ENCODE assay signal across 8 cellular contexts in the genomic region with DNA sequence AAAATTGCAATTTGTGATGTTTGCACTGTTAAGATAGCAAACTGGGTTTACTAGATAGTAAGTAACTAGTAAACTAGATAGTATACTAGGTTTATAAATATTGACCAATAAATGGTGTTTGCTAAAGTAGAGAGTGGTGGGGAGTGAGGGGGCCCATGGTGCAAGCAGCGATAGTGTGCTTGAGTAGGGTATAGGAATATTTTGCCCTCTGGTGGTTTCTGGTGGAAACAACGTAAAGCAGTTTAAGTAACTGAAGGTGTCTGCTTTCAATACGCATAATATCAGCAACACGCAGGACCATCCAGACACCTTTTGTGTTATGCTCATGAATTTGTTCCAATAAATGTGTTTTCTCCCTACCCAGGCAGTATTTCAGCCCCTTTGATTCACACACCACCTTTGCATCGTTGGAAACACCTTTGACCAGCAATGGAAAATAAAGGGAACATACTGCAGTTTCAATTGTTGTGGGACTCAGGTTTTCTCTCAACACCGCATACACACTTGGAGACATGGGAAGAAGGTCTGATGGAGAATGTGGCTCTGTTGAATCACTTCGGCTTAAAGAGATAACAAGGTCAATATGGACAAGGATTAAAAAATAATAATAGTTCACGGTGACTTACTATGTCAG. TPM values are rescaled to one million over a fixed set of nuclear protein-coding genes. Genes with fewer than 3 reads are reported as not detected.
DNase-seq lines count a peak whose midpoint lies in the region; ATAC-seq and TF ChIP-seq lines count a peak whose summit lies in the region.

No MANE protein-coding gene starts in this region.

- H3K4me3 ChIP-seq in smooth muscle cell, result no peak overlapping the region

- H3K9ac ChIP-seq in smooth muscle cell (ENCODE audit: low read depth), result no peak overlapping the region

- H3K9me3 Mint-ChIP-seq in activated T-helper 2 cell treated with anti-CD3 and anti-CD28 coated beads, Interferon-gamma antibody, Interleukin-2, Interleukin-4, amounts not matched to agents 10 μg/mL and 5 μg/mL and 100 μg/mL, durations not matched to agents 14 hours and 24 hours and 36 hours, result no peaks in the 10 kb centered on the region

- TF ChIP-seq CTCF in smooth muscle cell (IDR thresholded peaks at IDR 0.05; ENCODE audit: borderline replicate concordance, insufficient read depth, poor library complexity, severe bottlenecking), result peak; percentile 57

- H3F3A ChIP-seq in smooth muscle cell (ENCODE audit: low read depth), result no peaks in the 10 kb centered on the region

- DNase-seq in DMS53 treated with DMSO at 0.1 percent for 48 hours (lab: John Stamatoyannopoulos, UW; ENCODE audit: unreplicated experiment), result peak; percentile 48
- peak; percentile 33 for DNase-seq in NCI-H2171 (lab: John Stamatoyannopoulos, UW)
- DNase-seq in activated T-helper 2 cell treated with anti-CD3 and anti-CD28 coated beads, Interferon-gamma antibody, Interleukin-2, Interleukin-4, amounts not matched to agents 10 μg/mL and 5 μg/mL and 100 μg/mL, durations not matched to agents 14 hours and 24 hours and 36 hours (ENCODE audit: low spot score), result no peak
- no peak for DNase-seq in left cardiac atrium
- DNase-seq in smooth muscle cell (lab: John Stamatoyannopoulos, UW; ENCODE audit: unreplicated experiment), result no peak
- no peak for DNase-seq in stimulated activated CD4-positive, alpha-beta T cell treated with anti-CD3 and anti-CD28 coated beads, Interleukin-12 subunit alpha, Interleukin-12 subunit beta, amount 100 ng/mL, for 4 hours

- WGBS in smooth muscle cell (ENCODE audit: low lambda C conversion rate), result 38% methylated on average over 8 of the region's 8 CpGs

- H3K4me3 Mint-ChIP-seq in activated T-helper 2 cell treated with anti-CD3 and anti-CD28 coated beads, Interferon-gamma antibody, Interleukin-2, Interleukin-4, amounts not matched to agents 10 μg/mL and 5 μg/mL and 100 μg/mL, durations not matched to agents 14 hours and 24 hours and 36 hours (ENCODE audit: low read depth), result no peak overlapping the region

- peak overlapping the region; percentile 31 for H2AFZ ChIP-seq in smooth muscle cell (ENCODE audit: low read depth)

- no peak overlapping the region for H3K27ac ChIP-seq in smooth muscle cell (ENCODE audit: low read depth)

- H4K20me1 ChIP-seq in smooth muscle cell (ENCODE audit: low read depth), result no peaks in the 10 kb centered on the region

- H3K4me1 Mint-ChIP-seq in activated T-helper 2 cell treated with anti-CD3 and anti-CD28 coated beads, Interferon-gamma antibody, Interleukin-2, Interleukin-4, amounts not matched to agents 10 μg/mL and 5 μg/mL and 100 μg/mL, durations not matched to agents 14 hours and 24 hours and 36 hours (ENCODE audit: low read depth), result peaks cover 41% of the 10 kb centered on the region

- no peaks in the 10 kb centered on the region for H3K27me3 ChIP-seq in smooth muscle cell (ENCODE audit: low read depth)

- no peaks in the 10 kb centered on the region for H3K27me3 Mint-ChIP-seq in activated T-helper 2 cell treated with anti-CD3 and anti-CD28 coated beads, Interferon-gamma antibody, Interleukin-2, Interleukin-4, amounts not matched to agents 10 μg/mL and 5 μg/mL and 100 μg/mL, durations not matched to agents 14 hours and 24 hours and 36 hours (ENCODE audit: low read depth)

- peak overlapping the region; percentile 36 for H3K27ac Mint-ChIP-seq in activated T-helper 2 cell treated with anti-CD3 and anti-CD28 coated beads, Interferon-gamma antibody, Interleukin-2, Interleukin-4, amounts not matched to agents 10 μg/mL and 5 μg/mL and 100 μg/mL, durations not matched to agents 14 hours and 24 hours and 36 hours

- ATAC-seq in GM19023 (IDR thresholded peaks at IDR 0.05; ENCODE audit: unreplicated experiment) (peak; percentile 90), HG03066 (IDR thresholded peaks at IDR 0.05; ENCODE audit: low read depth, unreplicated experiment) (peak; percentile 97), left cardiac atrium (peak; percentile 66 to 68)

- H3K4me2 ChIP-seq in smooth muscle cell, result peak overlapping the region; percentile 58

- no peaks in the 10 kb centered on the region for H3K9me3 ChIP-seq in smooth muscle cell (replicated peaks; ENCODE audit: low read depth)

- H3K4me1 ChIP-seq in smooth muscle cell (ENCODE audit: low read depth), result no peaks in the 10 kb centered on the region

- no peaks in the 10 kb centered on the region for H3K79me2 ChIP-seq in smooth muscle cell (ENCODE audit: low read depth)

- intact Hi-C loops in activated T-helper 2 cell treated with anti-CD3 and anti-CD28 coated beads, Interferon-gamma antibody, Interleukin-2, Interleukin-4, amounts not matched to agents 10 μg/mL and 5 μg/mL and 100 μg/mL, durations not matched to agents 14 hours and 24 hours and 36 hours (cut with micrococcal nuclease), result loop anchor here (1.0 kb wide), 2 partner anchors 34 to 249 kb away; no protein-coding TSS in a partner anchor
- intact Hi-C loops in left cardiac atrium (cut with DNase I), result loop anchor here in 1 of 2 donors (2.0 kb wide), 1 partner anchor 250 kb away; no protein-coding TSS in a partner anchor

- no peaks in the 10 kb centered on the region for H3K36me3 ChIP-seq in smooth muscle cell (ENCODE audit: low read depth)

- H3K36me3 Mint-ChIP-seq in activated T-helper 2 cell treated with anti-CD3 and anti-CD28 coated beads, Interferon-gamma antibody, Interleukin-2, Interleukin-4, amounts not matched to agents 10 μg/mL and 5 μg/mL and 100 μg/mL, durations not matched to agents 14 hours and 24 hours and 36 hours (ENCODE audit: low read depth), result peaks cover 87% of the 10 kb centered on the region

RNA-seq across cellular contexts. Expression of a gene that starts 16.7 kb away (rescaled TPM):
- 135 and 139 TPM in 2 replicates for total RNA-seq in activated T-helper 2 cell treated with anti-CD3 and anti-CD28 coated beads, Interferon-gamma antibody, Interleukin-2, Interleukin-4, amounts not matched to agents 10 μg/mL and 5 μg/mL and 100 μg/mL, durations not matched to agents 14 hours and 24 hours and 36 hours
- total RNA-seq in left cardiac atrium (10 to 100 TPM; 37.3 to 76.7 TPM), smooth muscle cell (66.5 and 74.6 TPM in 2 replicates)
- 30.5 and 33.7 TPM in 2 replicates for polyA plus RNA-seq in smooth muscle cell

Comparison
In these comparisons a context has a peak if more than half of its experiments do, and no peak if none do; other contexts are left out.
1. DNase-seq: peak in DMS53 treated with DMSO at 0.1 percent for 48 hours (single experiment) and NCI-H2171 (single experiment); none in activated T-helper 2 cell treated with anti-CD3 and anti-CD28 coated beads, Interferon-gamma antibody, Interleukin-2, Interleukin-4, amounts not matched to agents 10 μg/mL and 5 μg/mL and 100 μg/mL, durations not matched to agents 14 hours and 24 hours and 36 hours (single experiment), left cardiac atrium (single experiment), smooth muscle cell (single experiment) and stimulated activated CD4-positive, alpha-beta T cell treated with anti-CD3 and anti-CD28 coated beads, Interleukin-12 subunit alpha, Interleukin-12 subunit beta, amount 100 ng/mL, for 4 hours (single experiment).
2. Peak in every context shown above with its lines, with median percentiles within 50 percentile points of each other: ATAC-seq.